In genomic region chr1:54453089-54453488, GRCh38 we compare ENCODE assay signal across 22 cellular contexts. TPM values are rescaled to one million over a fixed set of nuclear protein-coding genes. Genes with fewer than 3 reads are reported as not detected.
A peak's percentile ranks its signal among the peaks of the same experiment; 100 is the strongest.
DNase-seq lines count a peak whose midpoint lies in the region; ATAC-seq and TF ChIP-seq lines count a peak whose summit lies in the region.
"Had no signal": no experiment of that assay in that cellular context is flagged by ENCODE, and none has a peak within 500 bp of the region (broad histone marks: within the 10 kb centered on the region; RNA-seq: fewer than 3 reads in every experiment).

No MANE protein-coding gene starts in this region.

- no peaks in the 10 kb centered on the region for H3K9me3 ChIP-seq in T-helper 17 cell (ENCODE audit: control insufficient read depth, low read length, poor library complexity, severe bottlenecking)
- H3K9me3 ChIP-seq: Caco-2, HAP-1, MG63 had no signal

- no peak for ATAC-seq in T-helper 17 cell
- peak in 2 of 3 donors; percentile 42 to 79 for ATAC-seq in natural killer cell
- no peak for ATAC-seq in GM19452 (IDR thresholded peaks at IDR 0.05; ENCODE audit: unreplicated experiment)
- ATAC-seq: CD8-positive, alpha-beta T cell; PC-3; Right ventricle myocardium inferior had no signal

- DNase-seq in T-helper 17 cell (no peak), chondrocyte (ENCODE audit: low spot score) (peak; percentile 1), natural killer cell (no peak), progenitor cell of endocrine pancreas (ENCODE audit: low spot score, unreplicated experiment) (no peak), RKO (ENCODE audit: low spot score) (no peak), NCI-H82 (lab: John Stamatoyannopoulos, UW) (no peak)
- DNase-seq in activated CD8-positive, alpha-beta memory T cell treated with anti-CD3 and anti-CD28 coated beads, Interleukin-2, amount 50 U/mL, for 48 hours: no peak
- DNase-seq: Caco-2; CD8-positive, alpha-beta T cell; DMS79; GOT3; KG1; MG63; NCI-H2029; NCI-H446; NCI-H524 treated with DMSO at 0.1 percent for 48 hours; NCI-H774; NK-92 treated with Interleukin-12 subunit alpha and Interleukin-12 subunit beta, amount 100 ng/mL, for 24 hours; PC-3 had no signal

- peaks cover 11% of the 10 kb centered on the region for H3K9me3 Mint-ChIP-seq in chondrocyte (ENCODE audit: low read depth)
- peaks cover 0 to 3% of the 10 kb centered on the region in 2 donors for H3K9me3 Mint-ChIP-seq in natural killer cell
- peaks cover 6% of the 10 kb centered on the region for H3K9me3 Mint-ChIP-seq in progenitor cell of endocrine pancreas (ENCODE audit: low read depth)
- H3K9me3 Mint-ChIP-seq: CD8-positive, alpha-beta T cell had no signal

- H3K27me3 Mint-ChIP-seq in T-helper 17 cell (no peaks in the 10 kb centered on the region), chondrocyte (ENCODE audit: low read depth) (no peaks in the 10 kb centered on the region), natural killer cell (ENCODE audit: low read depth in 2 of 2) (no peaks in the 10 kb centered on the region), progenitor cell of endocrine pancreas (no peaks in the 10 kb centered on the region)

- H3K27ac Mint-ChIP-seq in T-helper 17 cell (no peak overlapping the region), chondrocyte (ENCODE audit: unreplicated experiment) (no peak overlapping the region), natural killer cell (peak overlapping the region; percentile 19 to 79), progenitor cell of endocrine pancreas (peak overlapping the region; percentile 49)
- H3K27ac Mint-ChIP-seq: CD8-positive, alpha-beta T cell had no signal

- intact Hi-C loops in natural killer cell (cut with micrococcal nuclease): no loop called here

- H3K36me3 Mint-ChIP-seq in T-helper 17 cell (ENCODE audit: low read depth) (peaks cover 3% of the 10 kb centered on the region), chondrocyte (ENCODE audit: low read depth) (peaks cover 1% of the 10 kb centered on the region), natural killer cell (no peaks in the 10 kb centered on the region), progenitor cell of endocrine pancreas (ENCODE audit: insufficient read depth) (no peaks in the 10 kb centered on the region)
- H3K36me3 Mint-ChIP-seq: CD8-positive, alpha-beta T cell had no signal

- H3K4me1 Mint-ChIP-seq in T-helper 17 cell: peaks cover 8% of the 10 kb centered on the region
- H3K4me1 Mint-ChIP-seq in chondrocyte (ENCODE audit: low read depth): no peaks in the 10 kb centered on the region
- H3K4me1 Mint-ChIP-seq in natural killer cell: peaks cover 17 to 26% of the 10 kb centered on the region in 2 donors
- H3K4me1 Mint-ChIP-seq in progenitor cell of endocrine pancreas (ENCODE audit: low read depth): no peaks in the 10 kb centered on the region

- peak overlapping the region; percentile 47 for H3K4me3 Mint-ChIP-seq in T-helper 17 cell
- no peak overlapping the region for H3K4me3 Mint-ChIP-seq in chondrocyte (ENCODE audit: unreplicated experiment)
- peak overlapping the region; percentile 72 for H3K4me3 Mint-ChIP-seq in natural killer cell
- H3K4me3 Mint-ChIP-seq in progenitor cell of endocrine pancreas (ENCODE audit: low read depth): no peak overlapping the region
- H3K4me3 Mint-ChIP-seq: CD8-positive, alpha-beta T cell had no signal

- TF ChIP-seq CTCF in chondrocyte (IDR thresholded peaks at IDR 0.05) (no peak), natural killer cell (IDR thresholded peaks at IDR 0.05) (no peak), progenitor cell of endocrine pancreas (IDR thresholded peaks at IDR 0.05; ENCODE audit: unreplicated experiment) (no peak)

RNA-seq across cellular contexts. Expression of gene SSBP3, which starts 46.9 kb away (rescaled TPM):
- total RNA-seq in T-helper 17 cell: 10 to 100 TPM; 64.9 to 67.4 TPM
- total RNA-seq in chondrocyte: 22.0 to 41.2 TPM (median 26.2 TPM) in 3 replicates
- total RNA-seq in natural killer cell: 100 to 1,000 TPM; 162 to 224 (median 164) TPM
- total RNA-seq in progenitor cell of endocrine pancreas: 149 and 161 TPM in 2 replicates

Comparison
In these comparisons a context has a peak if more than half of its experiments do, and no peak if none do; other contexts are left out.
1. ATAC-seq: peak in natural killer cell (2 of 3); none in T-helper 17 cell (single experiment) and GM19452 (single experiment).
2. H3K27ac Mint-ChIP-seq: peak in natural killer cell (2 of 2) and progenitor cell of endocrine pancreas (single experiment); none in T-helper 17 cell (single experiment) and chondrocyte (single experiment).
3. H3K4me3 Mint-ChIP-seq: peak in T-helper 17 cell (single experiment) and natural killer cell (single experiment); none in chondrocyte (single experiment) and progenitor cell of endocrine pancreas (single experiment).